Comparison of ENCODE assay signal across 19 cellular contexts in genomic region chr12:47894652-47895051, GRCh38.
"Had no signal": no experiment of that assay in that cellular context is flagged by ENCODE, and none has a peak within 500 bp of the region (broad histone marks: within the 10 kb centered on the region; RNA-seq: fewer than 3 reads in every experiment).

No MANE protein-coding gene starts in this region.

- H3K4me3 ChIP-seq: hepatocyte, pancreas, spleen, suprapubic skin, vagina had no signal

- H3K27ac ChIP-seq: epithelial cell of prostate, hepatocyte, neutrophil, pancreas, suprapubic skin, vagina had no signal

- H3K36me3 Mint-ChIP-seq: natural killer cell treated with Interleukin-12 subunit alpha and Interleukin-12 subunit beta and Interleukin-15 and Interleukin-18, amount 100 ng/mL, for 72 hours had no signal

- H3K36me3 ChIP-seq: pancreas, spleen, suprapubic skin, vagina had no signal

- H3K9me3 ChIP-seq: neutrophil, pancreas, spleen, suprapubic skin, vagina had no signal

- H3K27me3 Mint-ChIP-seq: activated CD4-positive, alpha-beta memory T cell treated with anti-CD3 and anti-CD28 coated beads for 36 hours had no signal

- DNase-seq: activated CD4-positive, alpha-beta memory T cell treated with anti-CD3 and anti-CD28 coated beads for 36 hours; activated gamma-delta T cell; activated T-cell treated with anti-CD3 and anti-CD28 coated beads, Interleukin-2, amount 50 U/mL, for 1 hour; dermis blood vessel endothelial cell; foreskin fibroblast; mesenchymal stem cell; pancreas; spleen; stimulated activated CD4-positive, alpha-beta T cell treated with anti-CD3 and anti-CD28 coated beads, Interleukin-4, amount 100 ng/mL, for 4 hours; stimulated activated naive CD4-positive, alpha-beta T cell treated with Interleukin-2 at 50 U/mL for 16 hours; trophoblast cell had no signal

- H3K4me3 Mint-ChIP-seq: activated CD4-positive, alpha-beta memory T cell treated with anti-CD3 and anti-CD28 coated beads for 36 hours; activated naive CD8-positive, alpha-beta T cell; natural killer cell treated with Interleukin-12 subunit alpha and Interleukin-12 subunit beta and Interleukin-15 and Interleukin-18, amount 100 ng/mL, for 72 hours had no signal

- ATAC-seq: natural killer cell treated with Interleukin-12 subunit alpha and Interleukin-12 subunit beta and Interleukin-15 and Interleukin-18, amount 100 ng/mL, for 72 hours; pancreas; sciatic nerve had no signal

- H3K9me3 Mint-ChIP-seq: activated CD4-positive, alpha-beta memory T cell treated with anti-CD3 and anti-CD28 coated beads for 36 hours; natural killer cell treated with Interleukin-12 subunit alpha and Interleukin-12 subunit beta and Interleukin-15 and Interleukin-18, amount 100 ng/mL, for 72 hours had no signal

- H3K27ac Mint-ChIP-seq: activated CD4-positive, alpha-beta memory T cell treated with anti-CD3 and anti-CD28 coated beads for 36 hours; activated naive CD8-positive, alpha-beta T cell had no signal
